ENCODE assay signal across 20 cellular contexts in genomic region chr11:30435488-30435887, GRCh38.
DNase-seq lines count a peak whose midpoint lies in the region; ATAC-seq and TF ChIP-seq lines count a peak whose summit lies in the region.
"Had no signal": no experiment of that assay in that cellular context is flagged by ENCODE, and none has a peak within 500 bp of the region (broad histone marks: within the 10 kb centered on the region; RNA-seq: fewer than 3 reads in every experiment).

No MANE protein-coding gene starts in this region.

- CTCF ChIA-PET in PC-3 (lab: Charles Lee) (no interaction called here), T-cell (lab: Charles Lee) (no interaction called here)

- H2BK5ac ChIP-seq in mesendoderm (ENCODE audit: low read length) = no peak overlapping the region

- no peak overlapping the region for H3K27ac ChIP-seq in PC-3 (ENCODE audit: low read length)
- H3K27ac ChIP-seq in mesendoderm (ENCODE audit: low read depth, low read length) = no peak overlapping the region
- peak overlapping the region; percentile 78 to 91 for H3K27ac ChIP-seq in thoracic aorta
- H3K27ac ChIP-seq: GM23248 had no signal

- TF ChIP-seq CTCF in PC-3 (conservative IDR thresholded peaks at IDR 0.05; ENCODE audit: low read depth, low read length) = no peak
- no peak for TF ChIP-seq CTCF in brain (conservative IDR thresholded peaks at IDR 0.05)
- no peak for TF ChIP-seq CTCF in thoracic aorta (IDR thresholded peaks at IDR 0.05)

- H3K4me3 ChIP-seq in PC-3 (ENCODE audit: low read length) (no peak overlapping the region), mesendoderm (ENCODE audit: low read length) (no peak overlapping the region), thoracic aorta (no peak overlapping the region)
- H3K4me3 ChIP-seq: GM23248 had no signal

- peaks cover 0 to 4% (median 0%) of the 10 kb centered on the region in 5 experiments for H3K9me3 Mint-ChIP-seq in brain
- H3K9me3 Mint-ChIP-seq in T-cell = no peaks in the 10 kb centered on the region
- H3K9me3 Mint-ChIP-seq: CD4-positive, alpha-beta memory T cell had no signal

- H3K27me3 ChIP-seq in PC-3 (ENCODE audit: low read length) (peaks cover 33% of the 10 kb centered on the region; the same call in 1 of the 2 replicates), mesendoderm (ENCODE audit: insufficient read depth, low read length, poor library complexity) (no peaks in the 10 kb centered on the region), thoracic aorta (replicated peaks; ENCODE audit: insufficient read depth) (no peaks in the 10 kb centered on the region)

- no peak overlapping the region for H3K56ac ChIP-seq in mesendoderm (ENCODE audit: low read length)

- H3K79me1 ChIP-seq in mesendoderm (ENCODE audit: low read length) = no peaks in the 10 kb centered on the region

- H3K36me3 Mint-ChIP-seq in brain (peaks cover 5% of the 10 kb centered on the region), T-cell (no peaks in the 10 kb centered on the region)
- H3K36me3 Mint-ChIP-seq: CD4-positive, alpha-beta memory T cell had no signal

- H3K27ac Mint-ChIP-seq in brain (peak overlapping the region in 3 of 5 experiments; percentile 12 to 24 (median 13)), T-cell (no peak overlapping the region)
- H3K27ac Mint-ChIP-seq: B cell; CD4-positive, alpha-beta memory T cell had no signal

- H3K4me1 ChIP-seq in PC-3 (ENCODE audit: insufficient read depth, low read length) (no peaks in the 10 kb centered on the region), mesendoderm (ENCODE audit: control insufficient read depth, low read depth, low read length) (peaks cover 5% of the 10 kb centered on the region), thoracic aorta (ENCODE audit: control insufficient read depth in 1 of 2, low read depth in 2 of 2) (peaks cover 35 to 65% of the 10 kb centered on the region in 2 donors)

- H3K9me2 ChIP-seq in PC-3 (replicated peaks; ENCODE audit: low read length) = no peaks in the 10 kb centered on the region

- no peak overlapping the region for H3K4ac ChIP-seq in mesendoderm (ENCODE audit: low read depth, low read length)

- H3K36me3 ChIP-seq in PC-3 (ENCODE audit: low read depth, low read length) (no peaks in the 10 kb centered on the region), mesendoderm (ENCODE audit: control insufficient read depth, insufficient read depth, low read length) (no peaks in the 10 kb centered on the region), thoracic aorta (no peaks in the 10 kb centered on the region)

- DNase-seq in PC-3 (peak; percentile 24), mesendoderm (no peak), thoracic aorta (ENCODE audit: low spot score) (no peak), T-cell (no peak)
- no peak for DNase-seq in stimulated activated CD8-positive, alpha-beta memory T cell treated with anti-CD3 and anti-CD28 coated beads, Interleukin-4, amount 100 ng/mL, for 48 hours
- DNase-seq: ACHN; CD4-positive, alpha-beta memory T cell; DND-41; GDM1; GM23248; Karpas-422; MM.1S; NCI-H1105; NCI-H187; NCI-H2171 treated with DMSO at 0.1 percent for 48 hours; NCI-H510A treated with DMSO at 0.1 percent for 48 hours had no signal

- no peak for ATAC-seq in PC-3
- ATAC-seq in thoracic aorta (ENCODE audit: insufficient number of reproducible peaks, low FRiP score, low read depth) = peak; percentile 15
- ATAC-seq in GM18870 (IDR thresholded peaks at IDR 0.05; ENCODE audit: unreplicated experiment) = no peak
- no peak for ATAC-seq in T-cell (replicated peaks in 1 of 4)
- ATAC-seq: HCT116 had no signal

- H3K4me1 Mint-ChIP-seq in brain (peaks cover 5% of the 10 kb centered on the region), T-cell (no peaks in the 10 kb centered on the region)
- H3K4me1 Mint-ChIP-seq: B cell; CD4-positive, alpha-beta memory T cell had no signal

- H4K8ac ChIP-seq in mesendoderm (ENCODE audit: low read depth, low read length) = no peak overlapping the region

- no peak overlapping the region for H3K9ac ChIP-seq in PC-3 (ENCODE audit: low read length)
- H3K9ac ChIP-seq in mesendoderm (ENCODE audit: low read length) = no peak overlapping the region
- H3K9ac ChIP-seq: GM23248 had no signal

- intact Hi-C loops in PC-3 (cut with micrococcal nuclease) = no loop called here

- peak overlapping the region; percentile 83 for H3K18ac ChIP-seq in mesendoderm (ENCODE audit: low read length)

- no peaks in the 10 kb centered on the region for H3K27me3 Mint-ChIP-seq in brain
- peaks cover 0 to 3% of the 10 kb centered on the region in 2 donors for H3K27me3 Mint-ChIP-seq in T-cell
- H3K27me3 Mint-ChIP-seq: B cell had no signal

- H3F3A ChIP-seq in PC-3 (ENCODE audit: low read length, unreplicated experiment) = no peaks in the 10 kb centered on the region

- no peak overlapping the region for H2AFZ ChIP-seq in PC-3 (ENCODE audit: low read length)
- H2AFZ ChIP-seq: GM23248 had no signal

- H3K79me2 ChIP-seq in PC-3 (ENCODE audit: low read length) = no peaks in the 10 kb centered on the region
- H3K79me2 ChIP-seq in mesendoderm (ENCODE audit: control insufficient read depth, insufficient read depth, low read length) = no peaks in the 10 kb centered on the region

- H4K20me1 ChIP-seq in PC-3 (ENCODE audit: low read length) = no peaks in the 10 kb centered on the region

- no peak overlapping the region for H2AK5ac ChIP-seq in mesendoderm (ENCODE audit: low read length)

- H4K5ac ChIP-seq in mesendoderm (ENCODE audit: low read length) = no peak overlapping the region

- H3K23ac ChIP-seq in mesendoderm (ENCODE audit: low read length) = no peak overlapping the region

- no TSS peak for BruUV-seq in PC-3 (replicated peaks; lab: Mats Ljungman, UMichigan)

- H3K4me2 ChIP-seq in PC-3 (ENCODE audit: low read length) = no peak overlapping the region
- H3K4me2 ChIP-seq in mesendoderm (ENCODE audit: low read length) = no peak overlapping the region

- H3K4me3 Mint-ChIP-seq in brain (no peak overlapping the region), T-cell (no peak overlapping the region)
- H3K4me3 Mint-ChIP-seq: B cell; CD4-positive, alpha-beta memory T cell had no signal

- POLR2A ChIA-PET in PC-3 (lab: Charles Lee; ENCODE audit: unreplicated experiment) = no interaction called here
- POLR2A ChIA-PET in T-cell (lab: Charles Lee) = no interaction called here

- H2BK120ac ChIP-seq in mesendoderm (ENCODE audit: low read depth, low read length) = no peak overlapping the region

- no peak overlapping the region for H2BK15ac ChIP-seq in mesendoderm (replicated peaks; ENCODE audit: low read depth)

- no peaks in the 10 kb centered on the region for H3K9me3 ChIP-seq in PC-3 (ENCODE audit: low read length)
- no peaks in the 10 kb centered on the region for H3K9me3 ChIP-seq in thoracic aorta

Comparison
In these comparisons a context has a peak if more than half of its experiments do, and no peak if none do; other contexts are left out.
1. H3K27ac ChIP-seq: peak in thoracic aorta (2 of 2); none in PC-3 (single experiment) and mesendoderm (single experiment).
2. H3K27ac Mint-ChIP-seq: peak in brain (3 of 5); none in T-cell (0 of 2).